In genomic region chr11:120801801-120802689, GRCh38 we compare ENCODE assay signal across 8 cellular contexts.
DNase-seq lines count a peak whose midpoint lies in the region; ATAC-seq and TF ChIP-seq lines count a peak whose summit lies in the region.

No MANE protein-coding gene starts in this region.

- no peaks in the 10 kb centered on the region for H4K20me1 ChIP-seq in OCI-LY1 (ENCODE audit: insufficient read depth, low read length)

- peak; percentile 66 for DNase-seq in COR-L47 (lab: John Stamatoyannopoulos, UW)
- peak; percentile 9 for DNase-seq in activated gamma-delta T cell treated with anti-CD3 and anti-CD28 coated beads, Interleukin-2, amount 50 U/mL, for 16 hours (ENCODE audit: low read depth)
- DNase-seq in head of caudate nucleus = peak; percentile 62 to 92 (median 82)
- DNase-seq in posterior cingulate gyrus = peak; percentile 50 to 95 (median 78)
- no peak for DNase-seq in GDM1 (lab: John Stamatoyannopoulos, UW)

- H3K27ac ChIP-seq in OCI-LY1 (ENCODE audit: low read depth, low read length, poor library complexity, severe bottlenecking) = no peak overlapping the region

- H3K4me1 ChIP-seq in OCI-LY1 (ENCODE audit: insufficient read depth, low read length, severe bottlenecking) = no peaks in the 10 kb centered on the region

- no peak overlapping the region for H3K9ac ChIP-seq in OCI-LY1 (ENCODE audit: low read length)

- intact Hi-C loops in head of caudate nucleus (cut with DNase I) = loop anchor here (2.0 kb wide), 1 partner anchor 291 kb away; the partner anchor contains the start of gene GRIK4
- intact Hi-C loops in posterior cingulate gyrus (cut with DNase I) = loop anchor here (1.0 kb wide), 1 partner anchor 291 kb away; the partner anchor contains the start of gene GRIK4

- no peaks in the 10 kb centered on the region for H3K9me3 ChIP-seq in OCI-LY1 (ENCODE audit: low read length)

- no peaks in the 10 kb centered on the region for H3K36me3 ChIP-seq in OCI-LY1 (ENCODE audit: insufficient read depth, low read length)

- no peak overlapping the region for H3K4me3 ChIP-seq in OCI-LY1 (ENCODE audit: low read depth, low read length, poor library complexity, severe bottlenecking)

- H3K4me2 ChIP-seq in OCI-LY1 (ENCODE audit: low read length) = no peak overlapping the region

- no peak overlapping the region for H2AFZ ChIP-seq in OCI-LY1 (ENCODE audit: low read length)

- no peaks in the 10 kb centered on the region for H3K27me3 ChIP-seq in OCI-LY1 (ENCODE audit: insufficient read depth, low read length)

- H3K9me2 ChIP-seq in OCI-LY1 (ENCODE audit: low read depth, low read length) = no peaks in the 10 kb centered on the region

- no peaks in the 10 kb centered on the region for H3F3A ChIP-seq in OCI-LY1 (ENCODE audit: insufficient read depth, low read length)

- peak; percentile 47 for ATAC-seq in HG02623 (IDR thresholded peaks at IDR 0.05; ENCODE audit: unreplicated experiment)
- ATAC-seq in HG03097 (IDR thresholded peaks at IDR 0.05; ENCODE audit: low FRiP score, unreplicated experiment) = no peak

- TF ChIP-seq CTCF in OCI-LY1 (IDR thresholded peaks at IDR 0.05; ENCODE audit: low read length) = peak; percentile 77

- H3K79me2 ChIP-seq in OCI-LY1 (ENCODE audit: insufficient read depth, low read length) = no peaks in the 10 kb centered on the region
